In genomic region chr3:22887664-22888291, GRCh38 we compare ENCODE assay signal across 9 cellular contexts.
DNase-seq lines count a peak whose midpoint lies in the region; ATAC-seq and TF ChIP-seq lines count a peak whose summit lies in the region.
"Had no signal": no experiment of that assay in that cellular context is flagged by ENCODE, and none has a peak within 500 bp of the region (broad histone marks: within the 10 kb centered on the region; RNA-seq: fewer than 3 reads in every experiment).

No MANE protein-coding gene starts in this region.

- H3K4me2 ChIP-seq in KMS-11: no peak overlapping the region

- H2AFZ ChIP-seq in KMS-11 (ENCODE audit: low read depth): no peak overlapping the region

- no peaks in the 10 kb centered on the region for H3K27me3 ChIP-seq in KMS-11 (ENCODE audit: insufficient read depth, low read depth)
- no peaks in the 10 kb centered on the region for H3K27me3 ChIP-seq in lung (ENCODE audit: control insufficient read depth, insufficient read depth)

- H3K27ac Mint-ChIP-seq in activated CD8-positive, alpha-beta T cell treated with anti-CD3 and anti-CD28 coated beads for 36 hours: no peak overlapping the region
- H3K27ac Mint-ChIP-seq in activated CD8-positive, alpha-beta T cell treated with anti-CD3 and anti-CD28 coated beads, Interleukin-2, amount 10 ng/mL, durations not matched to agents 7 days and 5 days: no peak overlapping the region
- H3K27ac Mint-ChIP-seq: activated naive CD8-positive, alpha-beta T cell treated with anti-CD3 and anti-CD28 coated beads, Interleukin-2, amount 10 ng/mL, durations not matched to agents 7 days and 5 days had no signal

- no peaks in the 10 kb centered on the region for H3K9me3 Mint-ChIP-seq in activated CD8-positive, alpha-beta T cell treated with anti-CD3 and anti-CD28 coated beads for 36 hours
- H3K9me3 Mint-ChIP-seq in activated CD8-positive, alpha-beta T cell treated with anti-CD3 and anti-CD28 coated beads, Interleukin-2, amount 10 ng/mL, durations not matched to agents 7 days and 5 days (ENCODE audit: insufficient read depth): no peaks in the 10 kb centered on the region
- H3K9me3 Mint-ChIP-seq: activated naive CD8-positive, alpha-beta T cell treated with anti-CD3 and anti-CD28 coated beads, Interleukin-2, amount 10 ng/mL, durations not matched to agents 7 days and 5 days had no signal

- CTCF ChIA-PET in activated CD8-positive, alpha-beta T cell treated with anti-CD3 and anti-CD28 coated beads for 36 hours (lab: Charles Lee): interaction anchor here (0.7 to 1.9 kb wide), 3 partner anchors 8 to 1764 kb away, joined by 3 to 5 read pairs (median 5); no protein-coding TSS in a partner anchor
- CTCF ChIA-PET in activated CD8-positive, alpha-beta T cell treated with anti-CD3 and anti-CD28 coated beads, Interleukin-2, amount 10 ng/mL, durations not matched to agents 7 days and 5 days (lab: Charles Lee): interaction anchor here (1.1 to 1.7 kb wide), 5 partner anchors 8 to 798 kb away, joined by 3 to 4 read pairs (median 3); no protein-coding TSS in a partner anchor

- H3K79me2 ChIP-seq in KMS-11 (ENCODE audit: insufficient read depth, low read depth): no peaks in the 10 kb centered on the region

- no peak overlapping the region for H3K4me3 Mint-ChIP-seq in activated CD8-positive, alpha-beta T cell treated with anti-CD3 and anti-CD28 coated beads for 36 hours
- no peak overlapping the region for H3K4me3 Mint-ChIP-seq in activated CD8-positive, alpha-beta T cell treated with anti-CD3 and anti-CD28 coated beads, Interleukin-2, amount 10 ng/mL, durations not matched to agents 7 days and 5 days
- H3K4me3 Mint-ChIP-seq: activated naive CD8-positive, alpha-beta T cell treated with anti-CD3 and anti-CD28 coated beads, Interleukin-2, amount 10 ng/mL, durations not matched to agents 7 days and 5 days had no signal

- in situ Hi-C loops in astrocyte of the spinal cord (cut with HindIII; ENCODE audit: low sequenced_read_pairs): no loop called here

- peak; percentile 34 for TF ChIP-seq CTCF in activated CD8-positive, alpha-beta T cell treated with anti-CD3 and anti-CD28 coated beads for 36 hours (IDR thresholded peaks at IDR 0.05)
- TF ChIP-seq CTCF in KMS-11 (conservative IDR thresholded peaks at IDR 0.05; ENCODE audit: low read depth, low read length) (peak; percentile 45), astrocyte of the spinal cord (IDR thresholded peaks at IDR 0.05; ENCODE audit: low read depth, low read length) (peak; percentile 72), lung (IDR thresholded peaks at IDR 0.05; ENCODE audit: control extremely low read depth, extremely low read depth) (peak; percentile 25)

- no peak overlapping the region for H3K4me3 ChIP-seq in KMS-11 (IDR thresholded peaks at IDR 0.05; ENCODE audit: insufficient read depth, low read depth, low read length)
- H3K4me3 ChIP-seq in astrocyte of the spinal cord (ENCODE audit: low read depth, low read length): no peak overlapping the region
- no peak overlapping the region for H3K4me3 ChIP-seq in lung

- POLR2A ChIA-PET in activated CD8-positive, alpha-beta T cell treated with anti-CD3 and anti-CD28 coated beads for 36 hours (lab: Charles Lee): no interaction called here
- POLR2A ChIA-PET in activated CD8-positive, alpha-beta T cell treated with anti-CD3 and anti-CD28 coated beads, Interleukin-2, amount 10 ng/mL, durations not matched to agents 7 days and 5 days (lab: Charles Lee): no interaction called here

- H3K36me3 ChIP-seq in KMS-11 (ENCODE audit: insufficient read depth) (no peaks in the 10 kb centered on the region), lung (ENCODE audit: control insufficient read depth in 2 of 2, insufficient read depth in 2 of 2, low read length in 2 of 2) (no peaks in the 10 kb centered on the region)

- no peaks in the 10 kb centered on the region for H3K4me1 ChIP-seq in KMS-11 (ENCODE audit: low read depth, poor library complexity, severe bottlenecking)
- H3K4me1 ChIP-seq in lung (ENCODE audit: control insufficient read depth in 2 of 2, insufficient read depth in 2 of 2, low read length in 2 of 2): no peaks in the 10 kb centered on the region

- H3K27ac ChIP-seq in KMS-11: no peak overlapping the region
- H3K27ac ChIP-seq in lung (ENCODE audit: low read depth in 1 of 2, low read length in 1 of 2): no peak overlapping the region

- H3K36me3 Mint-ChIP-seq in activated CD8-positive, alpha-beta T cell treated with anti-CD3 and anti-CD28 coated beads for 36 hours (ENCODE audit: low read depth): no peaks in the 10 kb centered on the region
- no peaks in the 10 kb centered on the region for H3K36me3 Mint-ChIP-seq in activated CD8-positive, alpha-beta T cell treated with anti-CD3 and anti-CD28 coated beads, Interleukin-2, amount 10 ng/mL, durations not matched to agents 7 days and 5 days (ENCODE audit: low read depth)
- H3K36me3 Mint-ChIP-seq: activated naive CD8-positive, alpha-beta T cell treated with anti-CD3 and anti-CD28 coated beads, Interleukin-2, amount 10 ng/mL, durations not matched to agents 7 days and 5 days had no signal

- intact Hi-C loops in activated CD8-positive, alpha-beta T cell treated with anti-CD3 and anti-CD28 coated beads for 36 hours (cut with micrococcal nuclease): loop anchor here (10.0 kb wide), 1 partner anchor 323 kb away; no protein-coding TSS in a partner anchor

- no peaks in the 10 kb centered on the region for H3K4me1 Mint-ChIP-seq in activated CD8-positive, alpha-beta T cell treated with anti-CD3 and anti-CD28 coated beads for 36 hours (ENCODE audit: low read depth)
- no peaks in the 10 kb centered on the region for H3K4me1 Mint-ChIP-seq in activated CD8-positive, alpha-beta T cell treated with anti-CD3 and anti-CD28 coated beads, Interleukin-2, amount 10 ng/mL, durations not matched to agents 7 days and 5 days (ENCODE audit: low read depth)
- H3K4me1 Mint-ChIP-seq: activated naive CD8-positive, alpha-beta T cell treated with anti-CD3 and anti-CD28 coated beads, Interleukin-2, amount 10 ng/mL, durations not matched to agents 7 days and 5 days had no signal

- H3K27me3 Mint-ChIP-seq in activated CD8-positive, alpha-beta T cell treated with anti-CD3 and anti-CD28 coated beads for 36 hours: peaks cover 4% of the 10 kb centered on the region
- H3K27me3 Mint-ChIP-seq in activated CD8-positive, alpha-beta T cell treated with anti-CD3 and anti-CD28 coated beads, Interleukin-2, amount 10 ng/mL, durations not matched to agents 7 days and 5 days (ENCODE audit: low read depth): no peaks in the 10 kb centered on the region
- H3K27me3 Mint-ChIP-seq: activated naive CD8-positive, alpha-beta T cell treated with anti-CD3 and anti-CD28 coated beads, Interleukin-2, amount 10 ng/mL, durations not matched to agents 7 days and 5 days had no signal

- WGBS in lung, 2 donors: 53 to 63% methylated on average over 2 of the region's 2 CpGs

- H3K9ac ChIP-seq in KMS-11: no peak overlapping the region

- DNase-seq in activated CD8-positive, alpha-beta T cell treated with anti-CD3 and anti-CD28 coated beads for 36 hours: peak; percentile 27
- no peak for DNase-seq in activated CD8-positive, alpha-beta T cell treated with anti-CD3 and anti-CD28 coated beads, Interleukin-2, amount 10 ng/mL, durations not matched to agents 7 days and 5 days
- DNase-seq in astrocyte of the spinal cord (ENCODE audit: low read depth, low spot score) (peak; percentile 44), lung (ENCODE audit: low spot score) (no peak), mucosa of gallbladder (ENCODE audit: low spot score) (no peak)
- DNase-seq in activated CD4-positive, alpha-beta T cell treated with anti-CD3 and anti-CD28 coated beads, Interleukin-2, amount 50 U/mL, for 1 hour: no peak
- DNase-seq: activated naive CD8-positive, alpha-beta T cell treated with anti-CD3 and anti-CD28 coated beads, Interleukin-2, amount 10 ng/mL, durations not matched to agents 7 days and 5 days had no signal

- H3K9me3 ChIP-seq in lung (ENCODE audit: control insufficient read depth in 2 of 2, insufficient read depth in 1 of 2, low read length in 1 of 2): no peaks in the 10 kb centered on the region

- no peaks in the 10 kb centered on the region for H4K20me1 ChIP-seq in KMS-11 (ENCODE audit: insufficient read depth)

- no peak for ATAC-seq in activated CD8-positive, alpha-beta T cell treated with anti-CD3 and anti-CD28 coated beads for 36 hours
- no peak for ATAC-seq in activated CD8-positive, alpha-beta T cell treated with anti-CD3 and anti-CD28 coated beads, Interleukin-2, amount 10 ng/mL, durations not matched to agents 7 days and 5 days
- ATAC-seq in lung (ENCODE audit: insufficient read depth, low FRiP score): no peak
- no peak for ATAC-seq in GM21360 (IDR thresholded peaks at IDR 0.05; ENCODE audit: unreplicated experiment)

Comparison
In these comparisons a context has a peak if more than half of its experiments do, and no peak if none do; other contexts are left out.
1. DNase-seq: peak in activated CD8-positive, alpha-beta T cell treated with anti-CD3 and anti-CD28 coated beads for 36 hours (single experiment) and astrocyte of the spinal cord (single experiment); none in activated CD8-positive, alpha-beta T cell treated with anti-CD3 and anti-CD28 coated beads, Interleukin-2, amount 10 ng/mL, durations not matched to agents 7 days and 5 days (single experiment), lung (single experiment), mucosa of gallbladder (single experiment) and activated CD4-positive, alpha-beta T cell treated with anti-CD3 and anti-CD28 coated beads, Interleukin-2, amount 50 U/mL, for 1 hour (single experiment).
2. Peak in every context shown above with its lines, with median percentiles within 50 percentile points of each other: CTCF ChIP-seq.